In genomic region chr17:7219812-7220592, GRCh38 we compare ENCODE assay signal across 8 cellular contexts.
A peak's percentile ranks its signal among the peaks of the same experiment; 100 is the strongest.
DNase-seq lines count a peak whose midpoint lies in the region; ATAC-seq and TF ChIP-seq lines count a peak whose summit lies in the region.

Gene ACADVL (plus strand): TSS chr17:7219938. CDS start chr17:7219985, 47 bp downstream.
Gene DLG4 (minus strand): TSS chr17:7219836.

- H3K27me3 ChIP-seq in GM06990 (replicated peaks; ENCODE audit: control insufficient read depth, insufficient read depth, low read length): no peaks in the 10 kb centered on the region

- H3K4me3 ChIP-seq in GM06990 (replicated peaks; ENCODE audit: low read depth, low read length): peak within 1 kb of the TSS; percentile 81
- H3K4me3 ChIP-seq in choroid plexus epithelial cell (ENCODE audit: low read depth, low read length): peak within 1 kb of the TSS; percentile 90

- peak; percentile 59 for ATAC-seq in HG02588 (IDR thresholded peaks at IDR 0.05; ENCODE audit: unreplicated experiment)
- no peak for ATAC-seq in GM18873 (IDR thresholded peaks at IDR 0.05; ENCODE audit: low FRiP score, unreplicated experiment)

- H3K36me3 ChIP-seq in GM06990 (ENCODE audit: control insufficient read depth, insufficient read depth, low read length): peaks cover 19% of the 10 kb centered on the region

- peak; percentile 83 for DNase-seq in GM06990 (ENCODE audit: extremely low read depth, insufficient read length)
- peak; percentile 61 for DNase-seq in NCI-H2171 (lab: John Stamatoyannopoulos, UW)
- DNase-seq in activated CD4-positive, alpha-beta T cell treated with anti-CD3 and anti-CD28 coated beads for 24 hours (ENCODE audit: low read depth in 2 of 2): peak; percentile 69 to 79
- peak; percentile 92 for DNase-seq in choroid plexus epithelial cell (ENCODE audit: low read depth)
- peak; percentile 80 for DNase-seq in kidney glomerular epithelial cell (lab: John Stamatoyannopoulos, UW)
- peak; percentile 75 to 86 for DNase-seq in stimulated activated CD4-positive, alpha-beta T cell treated with anti-CD3 and anti-CD28 coated beads, Interleukin-15, amount 100 ng/mL, for 48 hours (ENCODE audit: low read depth in 2 of 2)

- TF ChIP-seq CTCF in GM06990 (IDR thresholded peaks at IDR 0.05; ENCODE audit: insufficient read depth, low read length, poor library complexity, severe bottlenecking) (no peak), choroid plexus epithelial cell (conservative IDR thresholded peaks at IDR 0.05; ENCODE audit: low read depth, low read length) (no peak)
